In the genomic region with DNA sequence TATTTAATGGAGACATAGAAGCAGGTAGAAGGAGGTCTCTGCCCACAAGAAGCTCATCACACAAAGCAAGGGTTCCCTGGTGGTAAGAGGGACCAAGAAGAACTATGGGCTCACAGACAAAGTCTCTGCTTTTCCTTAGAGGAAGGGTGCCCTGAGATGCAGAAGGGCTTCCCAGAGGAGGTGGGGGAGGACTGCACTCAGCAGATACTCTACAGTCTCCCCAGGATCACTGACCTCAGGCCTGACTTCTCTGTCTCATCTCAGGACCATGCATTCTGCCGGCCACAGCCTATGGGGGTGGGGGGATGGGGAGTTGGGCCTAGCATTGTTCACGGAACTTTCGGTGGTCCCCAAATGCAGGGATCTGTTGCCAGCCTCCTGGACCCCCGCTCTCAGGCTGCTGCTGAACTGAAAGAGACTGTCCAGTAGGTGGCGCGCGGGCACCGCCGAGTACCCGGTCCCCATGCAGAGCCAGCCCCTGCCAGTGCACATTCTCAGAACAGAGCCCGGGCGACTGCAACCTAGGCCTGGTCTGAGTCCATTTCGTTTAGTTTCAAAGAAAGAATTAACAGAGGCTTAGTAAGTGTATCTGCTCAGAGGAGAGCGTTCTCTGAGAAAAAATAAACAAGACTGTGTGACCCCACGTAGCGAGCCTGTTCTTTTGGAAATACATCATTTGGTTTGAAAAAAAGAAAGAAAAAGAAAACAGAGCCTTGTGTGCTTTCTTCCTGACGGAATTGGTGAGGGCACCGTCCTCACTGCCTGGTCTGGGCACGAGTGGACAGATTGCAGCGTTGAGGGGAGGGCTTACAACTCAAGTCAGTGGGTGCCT, we compare ENCODE assay signal across 8 cellular contexts.
DNase-seq lines count a peak whose midpoint lies in the region; ATAC-seq and TF ChIP-seq lines count a peak whose summit lies in the region.

No MANE protein-coding gene starts in this region.

- TF ChIP-seq EP300 in esophagus muscularis mucosa (IDR thresholded peaks at IDR 0.05), result no peak

- H3K9me3 Mint-ChIP-seq in activated CD4-positive, alpha-beta memory T cell treated with anti-CD3 and anti-CD28 coated beads for 36 hours, result no peaks in the 10 kb centered on the region
- peaks cover 0 to 2% (median 0%) of the 10 kb centered on the region in 11 donors for H3K9me3 Mint-ChIP-seq in naive thymus-derived CD4-positive, alpha-beta T cell

- H3K9me3 ChIP-seq in esophagus muscularis mucosa, result no peaks in the 10 kb centered on the region
- no peaks in the 10 kb centered on the region for H3K9me3 ChIP-seq in naive thymus-derived CD4-positive, alpha-beta T cell (ENCODE audit: control insufficient read depth in 2 of 3, low read length in 3 of 3)

- POLR2A ChIA-PET in activated CD4-positive, alpha-beta memory T cell treated with anti-CD3 and anti-CD28 coated beads for 36 hours (lab: Charles Lee), result no interaction called here
- POLR2A ChIA-PET in naive thymus-derived CD4-positive, alpha-beta T cell (lab: Charles Lee), result no interaction called here

- intact Hi-C loops in activated CD4-positive, alpha-beta memory T cell treated with anti-CD3 and anti-CD28 coated beads for 36 hours (cut with micrococcal nuclease), result loop anchor here (10.0 kb wide), 1 partner anchor 1401 kb away; no protein-coding TSS in a partner anchor
- intact Hi-C loops in esophagus muscularis mucosa (cut with DNase I), result loop anchor here (2.0 to 10.0 kb wide), 5 partner anchors 426 to 1399 kb away; no protein-coding TSS in a partner anchor
- intact Hi-C loops in naive thymus-derived CD4-positive, alpha-beta T cell (cut with micrococcal nuclease), result loop anchor here in 1 of 2 donors (10.0 kb wide), 1 partner anchor 331 kb away; no protein-coding TSS in a partner anchor

- H3K4me3 ChIP-seq in esophagus muscularis mucosa, result no peak overlapping the region
- no peak overlapping the region for H3K4me3 ChIP-seq in naive thymus-derived CD4-positive, alpha-beta T cell (ENCODE audit: low read length)

- no peaks in the 10 kb centered on the region for H3K36me3 Mint-ChIP-seq in activated CD4-positive, alpha-beta memory T cell treated with anti-CD3 and anti-CD28 coated beads for 36 hours
- H3K36me3 Mint-ChIP-seq in naive thymus-derived CD4-positive, alpha-beta T cell, result no peaks in the 10 kb centered on the region

- no peaks in the 10 kb centered on the region for H3K36me3 ChIP-seq in esophagus muscularis mucosa
- H3K36me3 ChIP-seq in naive thymus-derived CD4-positive, alpha-beta T cell (ENCODE audit: control insufficient read depth in 2 of 3, insufficient read depth in 3 of 3, low read length in 3 of 3), result no peaks in the 10 kb centered on the region

- H3K4me1 ChIP-seq in esophagus muscularis mucosa, result peaks cover 5 to 32% (median 27%) of the 10 kb centered on the region in 4 donors
- no peaks in the 10 kb centered on the region for H3K4me1 ChIP-seq in naive thymus-derived CD4-positive, alpha-beta T cell (ENCODE audit: control insufficient read depth in 2 of 2, insufficient read depth in 2 of 2, low read length in 2 of 2)

- H3K27me3 ChIP-seq in esophagus muscularis mucosa, result no peaks in the 10 kb centered on the region
- no peaks in the 10 kb centered on the region for H3K27me3 ChIP-seq in naive thymus-derived CD4-positive, alpha-beta T cell (ENCODE audit: control insufficient read depth in 2 of 2, insufficient read depth in 2 of 2, low read length in 2 of 2)

- DNase-seq in SIG-M5 treated with dmso at 0.1 percent for 504 hours (lab: John Stamatoyannopoulos, UW; ENCODE audit: unreplicated experiment) (peak; percentile 40), SIG-M5 (lab: John Stamatoyannopoulos, UW) (no peak), NCI-H2196 treated with DMSO at 0.1 percent for 48 hours (lab: John Stamatoyannopoulos, UW; ENCODE audit: unreplicated experiment) (peak; percentile 17), esophagus muscularis mucosa (ENCODE audit: extremely low spot score) (peak; percentile 94), superior temporal gyrus (ENCODE audit: extremely low spot score) (peak; percentile 85)
- DNase-seq in activated CD4-positive, alpha-beta memory T cell treated with anti-CD3 and anti-CD28 coated beads for 36 hours, result peak; percentile 51
- peak in 5 of 9 donors; percentile 2 to 45 (median 9) for DNase-seq in naive thymus-derived CD4-positive, alpha-beta T cell

- H3K27me3 Mint-ChIP-seq in activated CD4-positive, alpha-beta memory T cell treated with anti-CD3 and anti-CD28 coated beads for 36 hours, result peaks cover 10% of the 10 kb centered on the region
- H3K27me3 Mint-ChIP-seq in naive thymus-derived CD4-positive, alpha-beta T cell, result peaks cover 0 to 17% (median 12%) of the 10 kb centered on the region in 5 donors

- 14% methylated on average over 19 of the region's 20 CpGs for WGBS in esophagus muscularis mucosa

- no peaks in the 10 kb centered on the region for H3K4me1 Mint-ChIP-seq in activated CD4-positive, alpha-beta memory T cell treated with anti-CD3 and anti-CD28 coated beads for 36 hours (ENCODE audit: low read depth)
- no peaks in the 10 kb centered on the region for H3K4me1 Mint-ChIP-seq in naive thymus-derived CD4-positive, alpha-beta T cell

- no peak for TF ChIP-seq POLR2A in esophagus muscularis mucosa (IDR thresholded peaks at IDR 0.05; ENCODE audit: low read depth)

- H3K4me3 Mint-ChIP-seq in activated CD4-positive, alpha-beta memory T cell treated with anti-CD3 and anti-CD28 coated beads for 36 hours, result no peak overlapping the region
- no peak overlapping the region for H3K4me3 Mint-ChIP-seq in naive thymus-derived CD4-positive, alpha-beta T cell

- CTCF ChIA-PET in activated CD4-positive, alpha-beta memory T cell treated with anti-CD3 and anti-CD28 coated beads for 36 hours (lab: Charles Lee), result interaction anchor here (1.2 kb wide), 1 partner anchor 8 kb away, joined by 4 read pairs; no protein-coding TSS in a partner anchor
- CTCF ChIA-PET in naive thymus-derived CD4-positive, alpha-beta T cell (lab: Charles Lee), result no interaction called here

- no peak overlapping the region for H3K27ac Mint-ChIP-seq in activated CD4-positive, alpha-beta memory T cell treated with anti-CD3 and anti-CD28 coated beads for 36 hours
- no peak overlapping the region for H3K27ac Mint-ChIP-seq in naive thymus-derived CD4-positive, alpha-beta T cell

- TF ChIP-seq CTCF in esophagus muscularis mucosa (IDR thresholded peaks at IDR 0.05), result peak; percentile 85 to 90 (median 90)

- peak overlapping the region in 2 of 4 donors; percentile 2 to 44 for H3K27ac ChIP-seq in esophagus muscularis mucosa (replicated peaks in 1 of 4)
- H3K27ac ChIP-seq in naive thymus-derived CD4-positive, alpha-beta T cell (ENCODE audit: low read depth, low read length), result no peak overlapping the region

- ATAC-seq in HG02938 (IDR thresholded peaks at IDR 0.05; ENCODE audit: unreplicated experiment), result peak; percentile 71
- ATAC-seq in naive thymus-derived CD4-positive, alpha-beta T cell, result peak; percentile 37
